ENCODE assay signal across 16 cellular contexts in the genomic region with DNA sequence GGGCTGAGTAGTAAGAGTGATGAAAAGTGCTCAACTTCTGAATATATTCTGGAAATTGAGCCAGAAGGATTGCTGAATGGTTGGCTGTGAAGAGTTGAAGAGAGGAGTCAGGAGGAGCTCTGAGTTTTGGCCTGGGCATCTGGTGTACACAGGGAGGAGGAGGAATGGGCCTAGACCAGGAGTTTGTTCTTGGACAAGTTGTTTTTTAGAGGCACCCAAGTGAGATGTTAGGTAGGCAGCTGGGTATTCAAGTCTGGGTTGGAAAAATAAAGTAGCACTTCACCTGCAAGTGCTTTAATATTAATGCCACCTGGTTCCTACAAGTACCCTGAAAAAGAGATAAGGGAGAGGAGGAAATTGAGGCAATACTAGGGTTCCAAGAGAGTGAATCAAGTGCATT.
"Had no signal": no experiment of that assay in that cellular context is flagged by ENCODE, and none has a peak within 500 bp of the region (broad histone marks: within the 10 kb centered on the region; RNA-seq: fewer than 3 reads in every experiment).

No MANE protein-coding gene starts in this region.

- H3K27ac Mint-ChIP-seq: dendritic cell treated with granulocyte-macrophage colony-stimulating factor and Interleukin-4, amounts not matched to agents 40 ng/mL and 50 ng/mL, for 4 days; effector memory CD8-positive, alpha-beta T cell; natural killer cell treated with Interleukin-12 subunit alpha and Interleukin-12 subunit beta and Interleukin-15 and Interleukin-18, amount 100 ng/mL, for 72 hours; progenitor cell of endocrine pancreas; type B pancreatic cell had no signal

- H3K27ac ChIP-seq: foreskin keratinocyte, hepatocyte, pancreas, vagina had no signal

- ATAC-seq: effector memory CD8-positive, alpha-beta T cell; foreskin keratinocyte; left colon; natural killer cell treated with Interleukin-12 subunit alpha and Interleukin-12 subunit beta and Interleukin-15 and Interleukin-18, amount 100 ng/mL, for 72 hours; right cardiac atrium had no signal

- H3K4me1 ChIP-seq: pancreas, vagina had no signal

- H3K9me3 ChIP-seq: pancreas, vagina had no signal

- H2AFZ ChIP-seq: hepatocyte had no signal

- H3K4me3 Mint-ChIP-seq: dendritic cell treated with granulocyte-macrophage colony-stimulating factor and Interleukin-4, amounts not matched to agents 40 ng/mL and 50 ng/mL, for 4 days; effector memory CD8-positive, alpha-beta T cell; natural killer cell treated with Interleukin-12 subunit alpha and Interleukin-12 subunit beta and Interleukin-15 and Interleukin-18, amount 100 ng/mL, for 72 hours; type B pancreatic cell had no signal

- H3K36me3 Mint-ChIP-seq: natural killer cell treated with Interleukin-12 subunit alpha and Interleukin-12 subunit beta and Interleukin-15 and Interleukin-18, amount 100 ng/mL, for 72 hours; type B pancreatic cell had no signal

- H3K4me2 ChIP-seq: hepatocyte, smooth muscle cell had no signal

- H3K36me3 ChIP-seq: pancreas, vagina had no signal

- DNase-seq: effector memory CD8-positive, alpha-beta T cell; foreskin keratinocyte; left colon; midbrain; occipital lobe; pancreas; right cardiac atrium; stimulated activated CD4-positive, alpha-beta T cell treated with anti-CD3 and anti-CD28 coated beads, Interleukin-2, amount 100 ng/mL, for 48 hours; stimulated activated naive CD4-positive, alpha-beta T cell treated with Interleukin-2 at 50 U/mL for 16 hours had no signal

- H3K27me3 Mint-ChIP-seq: progenitor cell of endocrine pancreas, type B pancreatic cell had no signal

- H3K9me3 Mint-ChIP-seq: dendritic cell treated with granulocyte-macrophage colony-stimulating factor and Interleukin-4, amounts not matched to agents 40 ng/mL and 50 ng/mL, for 4 days; effector memory CD8-positive, alpha-beta T cell; natural killer cell treated with Interleukin-12 subunit alpha and Interleukin-12 subunit beta and Interleukin-15 and Interleukin-18, amount 100 ng/mL, for 72 hours; type B pancreatic cell had no signal

- H3K27me3 ChIP-seq: pancreas, vagina had no signal

- H3K4me3 ChIP-seq: hepatocyte, pancreas, smooth muscle cell, vagina had no signal
